In the genomic region with DNA sequence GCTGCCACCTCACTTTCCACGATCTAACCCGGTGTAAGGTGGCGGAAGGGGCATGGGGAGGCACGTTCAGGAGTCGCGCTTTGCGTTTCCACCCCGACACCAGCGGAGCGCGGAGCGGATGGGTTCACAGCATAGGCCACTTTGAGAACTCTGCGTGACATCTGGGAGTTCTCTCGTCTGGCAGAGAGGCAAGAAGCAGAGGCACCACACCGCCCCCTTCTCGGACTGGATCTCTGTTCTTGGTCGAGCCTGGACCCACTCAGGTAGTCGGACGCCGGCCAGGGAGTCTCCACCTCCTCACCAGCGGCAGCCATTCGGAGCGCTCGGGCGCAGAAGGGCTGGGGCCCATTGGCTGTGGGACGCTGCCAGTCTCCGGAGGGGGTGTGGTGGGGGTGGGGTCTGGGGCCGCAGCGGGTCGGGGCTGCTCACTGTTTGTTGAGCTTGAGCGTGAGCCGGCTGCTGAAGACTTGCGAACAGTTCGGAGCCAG, we compare ENCODE assay signal across 9 cellular contexts. TPM values are rescaled to one million over a fixed set of nuclear protein-coding genes. Genes with fewer than 3 reads are reported as not detected.
DNase-seq lines count a peak whose midpoint lies in the region; ATAC-seq and TF ChIP-seq lines count a peak whose summit lies in the region.
"Had no signal": no experiment of that assay in that cellular context is flagged by ENCODE, and none has a peak within 500 bp of the region (broad histone marks: within the 10 kb centered on the region; RNA-seq: fewer than 3 reads in every experiment).

A gene (plus strand): TSS at position 428 of the 488 bp plus-strand sequence.

- no peak within 1 kb of the TSS for H3K23ac ChIP-seq in H9 (ENCODE audit: insufficient read length, low read depth, low read length)

- H3K4me1 Mint-ChIP-seq in H9 = peaks cover 28 to 32% of the 10 kb centered on the region in 2 experiments
- peaks cover 11 to 17% of the 10 kb centered on the region in 2 donors for H3K4me1 Mint-ChIP-seq in stimulated activated naive B cell treated with anti-CD40 and anti-IgM and Interleukin-4, amounts not matched to agents 10 μg/mL and 1 μg/mL and 100 μg/mL, for 72 hours

- no peak within 1 kb of the TSS for H4K5ac ChIP-seq in H9 (ENCODE audit: insufficient read length, low read depth, low read length)

- H3K9ac ChIP-seq in H9 (ENCODE audit: extremely low read depth, insufficient read length, low read length) = peak within 1 kb of the TSS; percentile 23
- H3K9ac ChIP-seq in mucosa of rectum (ENCODE audit: low read depth in 1 of 2, low read length in 2 of 2) = peak within 1 kb of the TSS in 1 of 2 donors; percentile 34

- H2BK20ac ChIP-seq in H9 (ENCODE audit: low read depth, low read length, poor library complexity, severe bottlenecking) = no peak within 1 kb of the TSS

- H2BK5ac ChIP-seq in H9 (ENCODE audit: insufficient read length, low read length) = no peak within 1 kb of the TSS

- H2BK12ac ChIP-seq in H9 (ENCODE audit: insufficient read length, low read depth, low read length) = no peak within 1 kb of the TSS

- H4K91ac ChIP-seq in H9 (ENCODE audit: insufficient read length, low read depth, low read length) = no peak within 1 kb of the TSS

- H3T11ph ChIP-seq in H9 (ENCODE audit: low read length) = no peak within 1 kb of the TSS

- H4K20me1 ChIP-seq in H9 (ENCODE audit: control insufficient read depth, insufficient read depth, insufficient read length) = no peaks in the 10 kb centered on the region

- no peak within 1 kb of the TSS for H2BK120ac ChIP-seq in H9 (ENCODE audit: low read depth, low read length, poor library complexity, severe bottlenecking)

- H3K79me1 ChIP-seq in H9 (ENCODE audit: insufficient read depth, low read depth, low read length, poor library complexity, severe bottlenecking) = no peaks in the 10 kb centered on the region

- peaks cover 20% of the 10 kb centered on the region for H3K23me2 ChIP-seq in H9 (ENCODE audit: insufficient read length, low read depth, low read length, poor library complexity, severe bottlenecking)

- H3K4ac ChIP-seq in H9 (ENCODE audit: low read depth, low read length) = no peak within 1 kb of the TSS

- no CpG with 5 or more reads among the region's 34 CpGs for WGBS in H9 (ENCODE audit: extremely low coverage, insufficient read length, low lambda C conversion rate)

- no peak within 1 kb of the TSS for H3K56ac ChIP-seq in H9 (ENCODE audit: insufficient read length, low read depth, low read length)

- no peak within 1 kb of the TSS for H2AK5ac ChIP-seq in H9 (ENCODE audit: insufficient read length, low read length)

- H3K18ac ChIP-seq in H9 (ENCODE audit: insufficient read length, low read depth, low read length) = no peak within 1 kb of the TSS

- no peaks in the 10 kb centered on the region for H3K79me2 ChIP-seq in H9 (ENCODE audit: insufficient read depth, low read length)

- H3K9me3 ChIP-seq in H9 (ENCODE audit: control insufficient read depth, low read depth, low read length) (no peaks in the 10 kb centered on the region), mucosa of rectum (ENCODE audit: control insufficient read depth in 2 of 2, low read length in 2 of 2) (no peaks in the 10 kb centered on the region)

- H3K27me3 Mint-ChIP-seq in H9 (ENCODE audit: low read depth) = peaks cover 62% of the 10 kb centered on the region
- H3K27me3 Mint-ChIP-seq in stimulated activated naive B cell treated with anti-CD40 and anti-IgM and Interleukin-4, amounts not matched to agents 10 μg/mL and 1 μg/mL and 100 μg/mL, for 72 hours = peaks cover 29 to 35% of the 10 kb centered on the region in 2 donors

- H3K4me3 ChIP-seq in mucosa of rectum (ENCODE audit: low read length in 2 of 2) = peak within 1 kb of the TSS; percentile 62 to 70

- H3K4me1 ChIP-seq in H9 (ENCODE audit: insufficient read depth, low read length) (no peaks in the 10 kb centered on the region; the same call in 1 of the 2 replicates), mucosa of rectum (ENCODE audit: control insufficient read depth in 2 of 2, insufficient read depth in 2 of 2, low read length in 2 of 2) (no peaks in the 10 kb centered on the region)

- ATAC-seq in stimulated activated naive B cell treated with anti-CD40 and anti-IgM and Interleukin-4, amounts not matched to agents 10 μg/mL and 1 μg/mL and 100 μg/mL, for 72 hours (replicated peaks) = peak; percentile 99

- H2BK15ac ChIP-seq in H9 (ENCODE audit: low read depth, low read length) = no peak within 1 kb of the TSS

- no peak within 1 kb of the TSS for H3K14ac ChIP-seq in H9 (ENCODE audit: insufficient read depth, low read length)

- no peaks in the 10 kb centered on the region for H3K36me3 ChIP-seq in mucosa of rectum (ENCODE audit: control insufficient read depth in 2 of 2, insufficient read depth in 2 of 2, low read length in 2 of 2)

- H3K27ac ChIP-seq in H9 (ENCODE audit: insufficient read length, low read depth, low read length) (no peak within 1 kb of the TSS), mucosa of rectum (ENCODE audit: low read depth in 2 of 2, low read length in 2 of 2) (no peak within 1 kb of the TSS)

- peak within 1 kb of the TSS; percentile 94 for H3K4me2 ChIP-seq in H9 (ENCODE audit: insufficient read depth, insufficient read length, low read length)

- no peak within 1 kb of the TSS for H4K8ac ChIP-seq in H9 (replicated peaks; ENCODE audit: insufficient read length, low read depth, low read length)

- H3K27ac Mint-ChIP-seq in H9 = peak within 1 kb of the TSS in 1 of 3 experiments; percentile 17; a peak in 1 of 7 replicates
- no peak within 1 kb of the TSS for H3K27ac Mint-ChIP-seq in stimulated activated naive B cell treated with anti-CD40 and anti-IgM and Interleukin-4, amounts not matched to agents 10 μg/mL and 1 μg/mL and 100 μg/mL, for 72 hours

- H3K36me3 Mint-ChIP-seq in H9 (ENCODE audit: insufficient read depth in 1 of 3, low read depth in 3 of 3) = no peaks in the 10 kb centered on the region; a peak in 1 of 7 replicates
- peaks cover 0 to 2% of the 10 kb centered on the region in 2 donors for H3K36me3 Mint-ChIP-seq in stimulated activated naive B cell treated with anti-CD40 and anti-IgM and Interleukin-4, amounts not matched to agents 10 μg/mL and 1 μg/mL and 100 μg/mL, for 72 hours

- peak within 1 kb of the TSS; percentile 52 for H2AFZ ChIP-seq in H9 (ENCODE audit: low read length)

- DNase-seq in ELF-1 (ENCODE audit: low read depth, low spot score) (peak; percentile 92), H9 (peak; percentile 92), NCI-H2107 (lab: John Stamatoyannopoulos, UW) (peak; percentile 2), activated T-cell treated with anti-CD3 and anti-CD28 coated beads for 48 hours (ENCODE audit: low read depth) (peak; percentile 35), fibroblast of gingiva (ENCODE audit: low read depth) (peak; percentile 35), NCI-H187 (lab: John Stamatoyannopoulos, UW) (no peak)
- peak; percentile 58 for DNase-seq in stimulated activated naive B cell treated with anti-CD40 and anti-IgM and Interleukin-4, amounts not matched to agents 10 μg/mL and 1 μg/mL and 100 μg/mL, for 72 hours

- H3K4me3 Mint-ChIP-seq in H9 = peak within 1 kb of the TSS; percentile 80 to 92
- H3K4me3 Mint-ChIP-seq in stimulated activated naive B cell treated with anti-CD40 and anti-IgM and Interleukin-4, amounts not matched to agents 10 μg/mL and 1 μg/mL and 100 μg/mL, for 72 hours = peak within 1 kb of the TSS; percentile 83 to 85

- H3K27me3 ChIP-seq in H9 (ENCODE audit: insufficient read depth, low read length) = peaks cover 19% of the 10 kb centered on the region
- peaks cover 7 to 22% of the 10 kb centered on the region in 2 donors for H3K27me3 ChIP-seq in mucosa of rectum (ENCODE audit: control insufficient read depth in 2 of 2, insufficient read depth in 2 of 2, low read length in 2 of 2)

- H3K9me3 Mint-ChIP-seq in H9 = peaks cover 0 to 24% of the 10 kb centered on the region in 2 experiments; a peak in 4 of 5 replicates
- H3K9me3 Mint-ChIP-seq in stimulated activated naive B cell treated with anti-CD40 and anti-IgM and Interleukin-4, amounts not matched to agents 10 μg/mL and 1 μg/mL and 100 μg/mL, for 72 hours = peaks cover 0 to 6% of the 10 kb centered on the region in 2 donors

- no peak for TF ChIP-seq CTCF in H9 (conservative IDR thresholded peaks at IDR 0.05)

RNA-seq across cellular contexts. Expression of the gene that starts here (rescaled TPM):
- total RNA-seq in H9 (2021) = 0.99 and 1.0 TPM in 2 replicates
- total RNA-seq: LHCN-M2 had no signal

Comparison
In these comparisons a context has a peak if more than half of its experiments do, and no peak if none do; other contexts are left out.
1. DNase-seq: peak in ELF-1 (single experiment), H9 (single experiment), NCI-H2107 (single experiment), activated T-cell treated with anti-CD3 and anti-CD28 coated beads for 48 hours (single experiment), fibroblast of gingiva (single experiment) and stimulated activated naive B cell treated with anti-CD40 and anti-IgM and Interleukin-4, amounts not matched to agents 10 μg/mL and 1 μg/mL and 100 μg/mL, for 72 hours (single experiment); none in NCI-H187 (0 of 2).